ENCODE assay signal across 23 cellular contexts in genomic region chr22:40340044-40340443, GRCh38. TPM values are rescaled to one million over a fixed set of nuclear protein-coding genes. Genes with fewer than 3 reads are reported as not detected.
DNase-seq lines count a peak whose midpoint lies in the region; ATAC-seq, FAIRE-seq and TF ChIP-seq lines count a peak whose summit lies in the region.
"Had no signal": no experiment of that assay in that cellular context is flagged by ENCODE, and none has a peak within 500 bp of the region (broad histone marks: within the 10 kb centered on the region; RNA-seq: fewer than 3 reads in every experiment).

No MANE protein-coding gene starts in this region.

- no peaks in the 10 kb centered on the region for H3K27me3 ChIP-seq in CD4-positive, alpha-beta memory T cell (ENCODE audit: insufficient read depth, low read length)
- no peaks in the 10 kb centered on the region for H3K27me3 ChIP-seq in colonic mucosa
- H3K27me3 ChIP-seq: BE2C, SJCRH30 had no signal

- no peak for DNase-seq in CD4-positive, alpha-beta memory T cell
- DNase-seq in GM18507 (ENCODE audit: extremely low spot score, insufficient read length, low read depth) (no peak), colonic mucosa (peak; percentile 72), progenitor cell of endocrine pancreas (ENCODE audit: low spot score, unreplicated experiment) (no peak), NCI-H774 (lab: John Stamatoyannopoulos, UW) (no peak), NCI-H128 (lab: John Stamatoyannopoulos, UW; ENCODE audit: unreplicated experiment) (no peak)
- DNase-seq: BE2C, Caco-2, DMS 273 treated with DMSO at 0.1 percent for 48 hours, DMS79 treated with DMSO at 0.1 percent for 48 hours, H7, Karpas-422, MV-4-11, NCI-H1105 treated with DMSO at 0.1 percent for 48 hours, NCI-H1694, NCI-H2081, NCI-H2171 treated with DMSO at 0.1 percent for 48 hours, NCI-H524 treated with DMSO at 0.1 percent for 48 hours, OCI-M1, SJCRH30 had no signal

- peaks cover 50 to 84% (median 68%) of the 10 kb centered on the region in 4 donors for H3K4me1 Mint-ChIP-seq in CD4-positive, alpha-beta memory T cell
- H3K4me1 Mint-ChIP-seq in progenitor cell of endocrine pancreas (ENCODE audit: low read depth), result peaks cover 3% of the 10 kb centered on the region

- H3K36me3 ChIP-seq in CD4-positive, alpha-beta memory T cell (ENCODE audit: insufficient read depth, low read length), result no peaks in the 10 kb centered on the region
- H3K36me3 ChIP-seq in colonic mucosa, result no peaks in the 10 kb centered on the region
- H3K36me3 ChIP-seq: BE2C, SJCRH30 had no signal

- no peaks in the 10 kb centered on the region for H3K9me3 ChIP-seq in CD4-positive, alpha-beta memory T cell (ENCODE audit: control insufficient read depth in 1 of 2, low read length in 2 of 2)
- H3K9me3 ChIP-seq in colonic mucosa, result no peaks in the 10 kb centered on the region
- H3K9me3 ChIP-seq: BE2C, Caco-2, SJCRH30 had no signal

- H3K9me3 Mint-ChIP-seq in CD4-positive, alpha-beta memory T cell, result peaks cover 0 to 2% (median 0%) of the 10 kb centered on the region in 8 donors
- no peaks in the 10 kb centered on the region for H3K9me3 Mint-ChIP-seq in progenitor cell of endocrine pancreas (ENCODE audit: low read depth)
- H3K9me3 Mint-ChIP-seq: IgD-negative memory B cell had no signal

- H3K4me3 ChIP-seq in CD4-positive, alpha-beta memory T cell (ENCODE audit: low read length in 2 of 2), result no peak overlapping the region
- no peak overlapping the region for H3K4me3 ChIP-seq in colonic mucosa
- H3K4me3 ChIP-seq: SJCRH30 had no signal

- no peak overlapping the region for H3K27ac ChIP-seq in CD4-positive, alpha-beta memory T cell (ENCODE audit: low read depth, low read length)
- H3K27ac ChIP-seq in colonic mucosa, result peak overlapping the region; percentile 36
- H3K27ac ChIP-seq: SJCRH30 had no signal

- peak overlapping the region in 5 of 7 donors; percentile 17 to 77 (median 32) for H3K27ac Mint-ChIP-seq in CD4-positive, alpha-beta memory T cell
- peak overlapping the region; percentile 18 for H3K27ac Mint-ChIP-seq in progenitor cell of endocrine pancreas

- ATAC-seq in HG03196 (IDR thresholded peaks at IDR 0.05; ENCODE audit: unreplicated experiment), result no peak

- TF ChIP-seq CTCF in colonic mucosa (IDR thresholded peaks at IDR 0.05) (no peak), progenitor cell of endocrine pancreas (IDR thresholded peaks at IDR 0.05; ENCODE audit: unreplicated experiment) (no peak)

- intact Hi-C loops in CD4-positive, alpha-beta memory T cell (cut with micrococcal nuclease), result no loop called here
- intact Hi-C loops in colonic mucosa (cut with DNase I), result loop anchor here (10.0 kb wide), 2 partner anchors 295 to 805 kb away; partner anchors contain the start of gene RPS19BP1

- CTCF ChIA-PET in CD4-positive, alpha-beta memory T cell (lab: Charles Lee; ENCODE audit: partially characterized antibody), result interaction anchor here (0.5 to 2.0 kb wide), 2 partner anchors 14 to 1260 kb away, joined by 3 to 7 read pairs; no protein-coding TSS in a partner anchor

- H3K4me1 ChIP-seq in CD4-positive, alpha-beta memory T cell (ENCODE audit: insufficient read depth, low read length), result peaks cover 74% of the 10 kb centered on the region
- H3K4me1 ChIP-seq in colonic mucosa, result no peaks in the 10 kb centered on the region
- H3K4me1 ChIP-seq: BE2C, SJCRH30 had no signal

- POLR2A ChIA-PET in CD4-positive, alpha-beta memory T cell (lab: Charles Lee; ENCODE audit: partially characterized antibody), result interaction anchor here (1.1 to 4.1 kb wide), 2 partner anchors 12 to 27 kb away, joined by 4 to 19 read pairs; no protein-coding TSS in a partner anchor

- no peak overlapping the region for H3K9ac ChIP-seq in colonic mucosa (ENCODE audit: low read depth in 2 of 2, low read length in 2 of 2)

- peak; percentile 50 for FAIRE-seq in GM18507 (lab: Jason Lieb, UNC)
- FAIRE-seq: RCC 7860 had no signal

- H3K4me3 Mint-ChIP-seq in CD4-positive, alpha-beta memory T cell, result peak overlapping the region in 1 of 8 donors; percentile 18
- H3K4me3 Mint-ChIP-seq in progenitor cell of endocrine pancreas (ENCODE audit: low read depth), result no peak overlapping the region

- H3K36me3 Mint-ChIP-seq in CD4-positive, alpha-beta memory T cell, result peaks cover 3 to 8% of the 10 kb centered on the region in 2 donors
- peaks cover 5% of the 10 kb centered on the region for H3K36me3 Mint-ChIP-seq in progenitor cell of endocrine pancreas (ENCODE audit: insufficient read depth)
- H3K36me3 Mint-ChIP-seq: IgD-negative memory B cell had no signal

- no peaks in the 10 kb centered on the region for H3K27me3 Mint-ChIP-seq in CD4-positive, alpha-beta memory T cell
- H3K27me3 Mint-ChIP-seq in progenitor cell of endocrine pancreas, result no peaks in the 10 kb centered on the region
- H3K27me3 Mint-ChIP-seq: IgD-negative memory B cell had no signal

RNA-seq across cellular contexts. Expression of gene ADSL, which starts 6.3 kb away (rescaled TPM):
- total RNA-seq in CD4-positive, alpha-beta memory T cell, result 10 to 100 TPM; 63.3 to 81.1 TPM
- 100 to 1,000 TPM; 138 to 199 TPM for polyA plus RNA-seq in CD4-positive, alpha-beta memory T cell
- total RNA-seq in colonic mucosa (10 to 100 TPM; 26.4 to 47.0 TPM), progenitor cell of endocrine pancreas (83.0 and 85.0 TPM in 2 replicates)

RNA-seq across cellular contexts. Expression of gene SGSM3, which starts 30.4 kb away (rescaled TPM):
- total RNA-seq in CD4-positive, alpha-beta memory T cell, result 10 to 100 TPM; 87.5 to 90.0 TPM
- polyA plus RNA-seq in CD4-positive, alpha-beta memory T cell, result 10 to 100 TPM; 30.5 to 58.2 TPM
- total RNA-seq in colonic mucosa (100 to 1,000 TPM; 108 to 146 TPM), progenitor cell of endocrine pancreas (106 and 117 TPM in 2 replicates)
